8 cellular contexts compared by ENCODE assay signal in genomic region chr13:63972328-63972727, GRCh38.
"Had no signal": no experiment of that assay in that cellular context is flagged by ENCODE, and none has a peak within 500 bp of the region (broad histone marks: within the 10 kb centered on the region; RNA-seq: fewer than 3 reads in every experiment).

No MANE protein-coding gene starts in this region.

- H3K27me3 Mint-ChIP-seq: IgD-negative memory B cell had no signal

- H3K27ac ChIP-seq: GM23248, HL-60 had no signal

- H3K9ac ChIP-seq: GM23248 had no signal

- H3K9me3 ChIP-seq: HAP-1 had no signal

- H3K27ac Mint-ChIP-seq: IgD-negative memory B cell had no signal

- FAIRE-seq: HepG2 had no signal

- H3K4me3 ChIP-seq: GM23248, HAP-1 had no signal

- H3K4me1 ChIP-seq: HAP-1 had no signal

- H3K4me3 Mint-ChIP-seq: IgD-negative memory B cell had no signal

- H3K36me3 ChIP-seq: HAP-1 had no signal

- H3K4me1 Mint-ChIP-seq: IgD-negative memory B cell had no signal

- DNase-seq: GM23248, GOT3, H7, KBM-7 had no signal

- H2AFZ ChIP-seq: GM23248 had no signal
